Comparison of ENCODE assay signal across 15 cellular contexts in the genomic region with DNA sequence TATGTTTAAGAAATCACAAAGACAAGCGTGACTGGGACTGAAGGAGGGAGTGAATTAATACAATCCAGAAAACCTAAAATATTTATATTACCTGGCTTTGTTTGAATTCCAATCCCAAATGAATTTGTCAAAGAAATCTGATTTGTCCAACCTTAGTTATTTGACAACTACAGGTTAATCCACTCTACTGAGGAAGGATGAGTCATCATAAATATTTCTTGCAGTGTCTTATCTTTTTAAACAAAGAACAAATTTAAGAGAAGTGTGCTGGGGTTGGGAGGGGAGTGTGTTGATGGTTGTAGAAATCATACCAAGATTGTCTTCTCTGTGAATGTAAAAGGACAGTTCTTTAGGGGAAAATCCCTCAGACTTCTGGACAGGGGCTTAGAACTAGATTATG.
DNase-seq lines count a peak whose midpoint lies in the region; ATAC-seq and TF ChIP-seq lines count a peak whose summit lies in the region.
"Had no signal": no experiment of that assay in that cellular context is flagged by ENCODE, and none has a peak within 500 bp of the region (broad histone marks: within the 10 kb centered on the region; RNA-seq: fewer than 3 reads in every experiment).

No MANE protein-coding gene starts in this region.

- BruUV-seq in PC-3 (replicated peaks; lab: Mats Ljungman, UMichigan): no TSS peak

- intact Hi-C loops in PC-3 (cut with micrococcal nuclease) (loop anchor here (2.0 to 5.0 kb wide), 2 partner anchors 68 to 752 kb away; no protein-coding TSS in a partner anchor), mucosa of descending colon (cut with DNase I, micrococcal nuclease) (no loop called here)

- ATAC-seq in PC-3 (peak; percentile 72), GM21447 (IDR thresholded peaks at IDR 0.05; ENCODE audit: unreplicated experiment) (no peak), gastroesophageal sphincter (no peak), mucosa of descending colon (no peak)

- H3K9me3 ChIP-seq in PC-3 (ENCODE audit: low read length) (no peaks in the 10 kb centered on the region), gastroesophageal sphincter (no peaks in the 10 kb centered on the region), mucosa of descending colon (no peaks in the 10 kb centered on the region)
- H3K9me3 ChIP-seq: Caco-2, SJSA1 had no signal

- POLR2A ChIA-PET in PC-3 (lab: Charles Lee; ENCODE audit: unreplicated experiment): no interaction called here

- no peaks in the 10 kb centered on the region for H4K20me1 ChIP-seq in PC-3 (ENCODE audit: low read length)

- CTCF ChIA-PET in PC-3 (lab: Charles Lee): no interaction called here

- 8 to 44% methylated on average over 1 of the region's 1 CpG for WGBS in gastroesophageal sphincter (ENCODE audit: low coverage in 1 of 2), 2 donors

- H3K4me2 ChIP-seq in PC-3 (ENCODE audit: low read length): no peak overlapping the region

- H3K4me1 ChIP-seq in PC-3 (ENCODE audit: insufficient read depth, low read length): peaks cover 4% of the 10 kb centered on the region; the same call in 1 of the 2 replicates
- H3K4me1 ChIP-seq in gastroesophageal sphincter: no peaks in the 10 kb centered on the region
- H3K4me1 ChIP-seq in mucosa of descending colon (ENCODE audit: low read depth): no peaks in the 10 kb centered on the region
- H3K4me1 ChIP-seq: SJSA1 had no signal

- H3K36me3 ChIP-seq in PC-3 (ENCODE audit: low read depth, low read length) (no peaks in the 10 kb centered on the region), gastroesophageal sphincter (no peaks in the 10 kb centered on the region), mucosa of descending colon (ENCODE audit: low read depth) (no peaks in the 10 kb centered on the region)
- H3K36me3 ChIP-seq: SJSA1 had no signal

- H3K27me3 ChIP-seq in PC-3 (ENCODE audit: low read length) (no peaks in the 10 kb centered on the region), gastroesophageal sphincter (no peaks in the 10 kb centered on the region)
- H3K27me3 ChIP-seq: SJSA1 had no signal

- no peaks in the 10 kb centered on the region for H3K79me2 ChIP-seq in PC-3 (ENCODE audit: low read length)

- TF ChIP-seq CTCF in PC-3 (conservative IDR thresholded peaks at IDR 0.05; ENCODE audit: low read depth, low read length) (no peak), epithelial cell of esophagus (IDR thresholded peaks at IDR 0.05; ENCODE audit: insufficient read depth, low read depth, low read length, missing control alignments) (no peak), gastroesophageal sphincter (IDR thresholded peaks at IDR 0.05) (no peak), mucosa of descending colon (IDR thresholded peaks at IDR 0.05) (no peak)

- no peak overlapping the region for H2AFZ ChIP-seq in PC-3 (ENCODE audit: low read length)
- H2AFZ ChIP-seq: GM23248 had no signal

- no peak for TF ChIP-seq EP300 in gastroesophageal sphincter (IDR thresholded peaks at IDR 0.05)

- H3K9me2 ChIP-seq in PC-3 (replicated peaks; ENCODE audit: low read length): no peaks in the 10 kb centered on the region

- TF ChIP-seq POLR2A in gastroesophageal sphincter (IDR thresholded peaks at IDR 0.05): no peak

- no peak overlapping the region for H3K9ac ChIP-seq in PC-3 (ENCODE audit: low read length)
- H3K9ac ChIP-seq: GM23248 had no signal

- DNase-seq in A172 (ENCODE audit: low spot score) (peak; percentile 35), ELR (ENCODE audit: low read depth) (peak; percentile 36), PC-3 (peak; percentile 19), epithelial cell of esophagus (ENCODE audit: low read depth) (peak; percentile 41), mucosa of descending colon (no peak)
- DNase-seq: Caco-2; CD4-positive, CD25-positive, alpha-beta regulatory T cell; GM23248; Kasumi-1; NCI-H1105 treated with DMSO at 0.1 percent for 48 hours; NCI-H187 had no signal

- H3K27ac ChIP-seq in PC-3 (ENCODE audit: low read length) (no peak overlapping the region), gastroesophageal sphincter (no peak overlapping the region)
- H3K27ac ChIP-seq: GM23248, RWPE1, SJSA1 had no signal

- no peaks in the 10 kb centered on the region for H3F3A ChIP-seq in PC-3 (ENCODE audit: low read length, unreplicated experiment)

- H3K4me3 ChIP-seq in PC-3 (ENCODE audit: low read length) (no peak overlapping the region), epithelial cell of esophagus (ENCODE audit: low read length) (no peak overlapping the region), gastroesophageal sphincter (no peak overlapping the region), mucosa of descending colon (no peak overlapping the region)
- H3K4me3 ChIP-seq: GM23248, SJSA1 had no signal

Comparison
In these comparisons a context has a peak if more than half of its experiments do, and no peak if none do; other contexts are left out.
1. DNase-seq: peak in A172 (single experiment), ELR (single experiment), PC-3 (single experiment) and epithelial cell of esophagus (single experiment); none in mucosa of descending colon (0 of 3).